12 cellular contexts compared by ENCODE assay signal in the genomic region with DNA sequence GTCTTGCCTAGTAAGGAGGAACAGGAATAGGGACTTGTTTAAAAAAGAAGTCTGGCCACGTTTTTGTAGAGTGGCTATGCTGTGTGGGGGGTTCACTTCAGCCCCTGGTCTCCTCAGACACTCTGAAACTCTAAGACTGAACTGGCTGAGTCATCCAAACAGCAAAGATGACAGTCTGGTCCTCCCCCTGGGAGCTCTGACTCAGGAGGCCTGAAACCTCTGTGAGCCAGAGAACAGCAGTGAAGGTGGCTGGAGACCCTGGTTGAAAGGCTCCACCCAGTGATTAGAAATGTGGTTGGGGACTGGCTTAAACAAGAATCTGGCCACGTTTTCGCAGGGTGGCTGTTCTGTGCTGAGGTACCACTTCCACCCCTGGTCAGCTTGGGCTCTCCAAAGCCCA. TPM values are rescaled to one million over a fixed set of nuclear protein-coding genes. Genes with fewer than 3 reads are reported as not detected.
"Had no signal": no experiment of that assay in that cellular context is flagged by ENCODE, and none has a peak within 500 bp of the region (broad histone marks: within the 10 kb centered on the region; RNA-seq: fewer than 3 reads in every experiment).

No MANE protein-coding gene starts in this region.

RNA-seq across cellular contexts. Expression of a gene that starts 32.7 kb away (rescaled TPM):
- total RNA-seq: activated CD4-positive, alpha-beta memory T cell treated with anti-CD3 and anti-CD28 coated beads, Interleukin-2, amount 10 ng/mL, durations not matched to agents 7 days and 5 days; activated CD8-positive, alpha-beta memory T cell treated with anti-CD3 and anti-CD28 coated beads, Interleukin-2, amount 10 ng/mL, durations not matched to agents 7 days and 5 days; activated naive CD8-positive, alpha-beta T cell treated with anti-CD3 and anti-CD28 coated beads, Interleukin-2, amount 10 ng/mL, durations not matched to agents 7 days and 5 days; esophagus squamous epithelium; gastroesophageal sphincter; heart left ventricle; left cardiac atrium; liver; ovary; thoracic aorta; vagina; WTC11 had no signal
